Comparison of ENCODE assay signal across 19 cellular contexts in genomic region chrX:80184854-80185253, GRCh38.
DNase-seq lines count a peak whose midpoint lies in the region; ATAC-seq, FAIRE-seq and TF ChIP-seq lines count a peak whose summit lies in the region.
"Had no signal": no experiment of that assay in that cellular context is flagged by ENCODE, and none has a peak within 500 bp of the region (broad histone marks: within the 10 kb centered on the region; RNA-seq: fewer than 3 reads in every experiment).

No MANE protein-coding gene starts in this region.

- RAD21 ChIA-PET in GM12878 (lab: Charles Lee; ENCODE audit: unreplicated experiment): no interaction called here

- 25% methylated on average over 2 of the region's 2 CpGs for WGBS in GM12878 (ENCODE audit: insufficient coverage, insufficient replicate concordance, low lambda C conversion rate, missing lambda C conversion rate)

- H3K4me3 Mint-ChIP-seq in neural crest cell: no peak overlapping the region
- H3K4me3 Mint-ChIP-seq: B cell; CD4-positive, alpha-beta memory T cell; H9 had no signal

- SMC1A ChIA-PET in GM12878 (lab: Charles Lee; ENCODE audit: uncharacterized antibody, unreplicated experiment): no interaction called here

- no peak for TF ChIP-seq EP300 in GM12878 (IDR thresholded peaks at IDR 0.05; ENCODE audit: borderline replicate concordance in 1 of 2, control insufficient read depth in 1 of 2, low read depth in 2 of 2, low read length in 2 of 2)

- H3K27ac Mint-ChIP-seq in neural crest cell (ENCODE audit: unreplicated experiment): no peak overlapping the region
- H3K27ac Mint-ChIP-seq: B cell; CD4-positive, alpha-beta memory T cell; H9 had no signal

- TF ChIP-seq CTCF in C4-2B (conservative IDR thresholded peaks at IDR 0.05) (peak; percentile 14), GM12878 (IDR thresholded peaks at IDR 0.05 in 2 of 3, conservative IDR thresholded peaks at IDR 0.05 in 1 of 3; ENCODE audit: control insufficient read depth in 2 of 3, extremely low read depth in 1 of 3, insufficient read depth in 1 of 3, low read depth in 3 of 3, low read length in 3 of 3) (no peak), neural crest cell (conservative IDR thresholded peaks at IDR 0.05) (peak; percentile 33)

- H3K27ac ChIP-seq in C4-2B (no peak overlapping the region), GM12878 (ENCODE audit: control insufficient read depth, insufficient read depth) (no peak overlapping the region)
- H3K27ac ChIP-seq: HL-60 had no signal

- peaks cover 12% of the 10 kb centered on the region for H3K9me3 Mint-ChIP-seq in neural crest cell

- no peak for TF ChIP-seq POLR2A in GM12878 (IDR thresholded peaks at IDR 0.05; ENCODE audit: low read depth, low read length)

- no peaks in the 10 kb centered on the region for H3K27me3 ChIP-seq in GM12878 (replicated peaks in 1 of 2; ENCODE audit: control insufficient read depth in 2 of 2, insufficient read depth in 2 of 2, low read length in 1 of 2)

- H3K4me1 ChIP-seq in GM12878 (ENCODE audit: control insufficient read depth, insufficient read depth, low read length): no peaks in the 10 kb centered on the region

- DNase-seq in NAMALWA (ENCODE audit: low spot score) (peak; percentile 1), GM12878 (ENCODE audit: low read depth, low spot score) (no peak), neural crest cell (ENCODE audit: low read depth, low spot score) (no peak), GF-D8 (lab: John Stamatoyannopoulos, UW) (no peak), HuH-7 (ENCODE audit: low spot score) (no peak)
- no peak for DNase-seq in effector CD4-positive, alpha-beta T cell
- DNase-seq: C1 segment of cervical spinal cord; CD4-positive, alpha-beta memory T cell; COR-L47; DMS153; GOT3; H9 had no signal

- POLR2A ChIA-PET in GM12878 (lab: Charles Lee): no interaction called here

- H3K9me3 ChIP-seq in GM12878 (replicated peaks; ENCODE audit: control insufficient read depth, insufficient read depth, low read length): no peaks in the 10 kb centered on the region

- H3K79me2 ChIP-seq in GM12878 (ENCODE audit: control insufficient read depth, insufficient read depth, low read length): no peaks in the 10 kb centered on the region

- no peaks in the 10 kb centered on the region for H3K36me3 Mint-ChIP-seq in neural crest cell (ENCODE audit: low read depth)
- H3K36me3 Mint-ChIP-seq: CD4-positive, alpha-beta memory T cell had no signal

- no peak overlapping the region for H2AFZ ChIP-seq in GM12878 (ENCODE audit: control insufficient read depth, low read depth, low read length)

- no peak for FAIRE-seq in GM12878 (lab: Jason Lieb, UNC)
- FAIRE-seq: D721Med, GM12891, K562 had no signal

- no peak overlapping the region for H3K9ac ChIP-seq in GM12878 (ENCODE audit: control insufficient read depth, insufficient read depth, low read length)

- H3K27me3 Mint-ChIP-seq in neural crest cell (ENCODE audit: low read depth): no peaks in the 10 kb centered on the region
- H3K27me3 Mint-ChIP-seq: B cell; CD4-positive, alpha-beta memory T cell had no signal

- H3K4me2 ChIP-seq in GM12878 (ENCODE audit: control insufficient read depth, insufficient read depth): no peak overlapping the region

- no peak for TF ChIP-seq RAD21 in GM12878 (IDR thresholded peaks at IDR 0.05; ENCODE audit: insufficient read depth, low read depth, low read length)

- H3K36me3 ChIP-seq in GM12878 (ENCODE audit: control insufficient read depth in 2 of 2, insufficient read depth in 2 of 2, low read length in 1 of 2): no peaks in the 10 kb centered on the region

- no peaks in the 10 kb centered on the region for H4K20me1 ChIP-seq in GM12878 (ENCODE audit: control insufficient read depth, insufficient read depth)

- in situ Hi-C loops in GM12878 (cut with MboI): no loop called here

- no peak overlapping the region for H3K4me3 ChIP-seq in GM12878
- H3K4me3 ChIP-seq: K562 had no signal

- BruUV-seq in GM12878 (replicated peaks; lab: Mats Ljungman, UMichigan): no TSS peak

- H3K4me1 Mint-ChIP-seq in neural crest cell: no peaks in the 10 kb centered on the region
- H3K4me1 Mint-ChIP-seq: B cell; CD4-positive, alpha-beta memory T cell; H9 had no signal

- peak; percentile 36; the same call in 1 of the 3 replicates for ATAC-seq in GM12878
- no peak for ATAC-seq in GM21381 (IDR thresholded peaks at IDR 0.05; ENCODE audit: unreplicated experiment)
- ATAC-seq: K562 had no signal

- intact Hi-C loops in GM12878 (cut with micrococcal nuclease; ENCODE audit: unreplicated experiment): no loop called here

- CTCF ChIA-PET in GM12878 (lab: Yijun Ruan, JAX): no interaction called here

TF ChIP-seq in GM12878, 131 proteins besides CTCF, POLR2A, EP300 and RAD21 (continues in another document):
- no peak for TF ChIP-seq HDAC6 (IDR thresholded peaks at IDR 0.05; ENCODE audit: unreplicated experiment)
- no peak for TF ChIP-seq TCF12 (IDR thresholded peaks at IDR 0.05; ENCODE audit: low read depth, low read length)
- no peak for TF ChIP-seq CREM (IDR thresholded peaks at IDR 0.05; ENCODE audit: low read depth)
- no peak for TF ChIP-seq REST (IDR thresholded peaks at IDR 0.05; ENCODE audit: low read depth, low read length)
- TF ChIP-seq E2F4 (IDR thresholded peaks at IDR 0.05; ENCODE audit: low read depth, low read length): no peak
- no peak for TF ChIP-seq GATAD2B (conservative IDR thresholded peaks at IDR 0.05; ENCODE audit: low read depth)
- no peak for TF ChIP-seq ETV6 (conservative IDR thresholded peaks at IDR 0.05 in 1 of 2, IDR thresholded peaks at IDR 0.05 in 1 of 2; ENCODE audit: borderline replicate concordance in 1 of 2, low read depth in 1 of 2)
- no peak for TF ChIP-seq CHD2 (IDR thresholded peaks at IDR 0.05; ENCODE audit: borderline replicate concordance, low read depth, low read length)
- TF ChIP-seq KLF5 (IDR thresholded peaks at IDR 0.05; ENCODE audit: partially characterized antibody): no peak
- TF ChIP-seq CBFB (IDR thresholded peaks at IDR 0.05; ENCODE audit: low read depth): no peak
- no peak for TF ChIP-seq HDAC2 (IDR thresholded peaks at IDR 0.05)

Comparison
In these comparisons a context has a peak if more than half of its experiments do, and no peak if none do; other contexts are left out.
1. CTCF ChIP-seq: peak in C4-2B (single experiment) and neural crest cell (single experiment); none in GM12878 (0 of 3).